ENCODE assay signal across 20 cellular contexts in genomic region chr22:48602805-48603518, GRCh38.
"Had no signal": no experiment of that assay in that cellular context is flagged by ENCODE, and none has a peak within 500 bp of the region (broad histone marks: within the 10 kb centered on the region; RNA-seq: fewer than 3 reads in every experiment).

No MANE protein-coding gene starts in this region.

- H3K27me3 ChIP-seq: brain microvascular endothelial cell, colonic mucosa had no signal

- H3K27ac ChIP-seq: brain microvascular endothelial cell, colonic mucosa had no signal

- H3K36me3 ChIP-seq: brain microvascular endothelial cell, colonic mucosa had no signal

- DNase-seq: activated CD4-positive, alpha-beta memory T cell treated with anti-CD3 and anti-CD28 coated beads, Interleukin-2, amount 10 ng/mL, durations not matched to agents 7 days and 5 days; activated CD4-positive, alpha-beta T cell treated with anti-CD3 and anti-CD28 coated beads for 36 hours; activated CD4-positive, alpha-beta T cell treated with anti-CD3 and anti-CD28 coated beads, Interleukin-2, amount 10 ng/mL, durations not matched to agents 7 days and 5 days; activated CD4-positive, alpha-beta T cell treated with anti-CD3 and anti-CD28 coated beads, Interleukin-2, amount 50 U/mL, for 4 hours; activated CD4-positive, CD25-positive, alpha-beta regulatory T cell; activated CD4-positive, CD25-positive, alpha-beta regulatory T cell treated with anti-CD3 and anti-CD28 coated beads, Interleukin-2, amount 50 U/mL, for 72 hours; activated CD8-positive, alpha-beta memory T cell treated with anti-CD3 and anti-CD28 coated beads, Interleukin-2, amount 50 U/mL, for 48 hours; activated gamma-delta T cell; activated naive CD4-positive, alpha-beta T cell; activated naive CD4-positive, alpha-beta T cell treated with anti-CD3 and anti-CD28 coated beads, Interleukin-2, amount 10 ng/mL, durations not matched to agents 7 days and 5 days; activated naive CD8-positive, alpha-beta T cell treated with anti-CD3 and anti-CD28 coated beads, Interleukin-2, amount 10 ng/mL, durations not matched to agents 7 days and 5 days; activated T-cell treated with anti-CD3 and anti-CD28 coated beads for 4 hours; activated T-cell treated with anti-CD3 and anti-CD28 coated beads, Interleukin-2, amount 50 U/mL, for 24 hours; activated T-cell treated with anti-CD3 and anti-CD28 coated beads, Interleukin-2, amount 50 U/mL, for 72 hours; brain microvascular endothelial cell; colonic mucosa; effector memory CD4-positive, alpha-beta T cell; endodermal cell; foreskin fibroblast; T-helper 2 cell had no signal

- H3K9me3 ChIP-seq: colonic mucosa had no signal

- H3K4me1 ChIP-seq: colonic mucosa had no signal

- H3K4me3 ChIP-seq: colonic mucosa had no signal
